1 cellular context compared by ENCODE assay signal in the genomic region with DNA sequence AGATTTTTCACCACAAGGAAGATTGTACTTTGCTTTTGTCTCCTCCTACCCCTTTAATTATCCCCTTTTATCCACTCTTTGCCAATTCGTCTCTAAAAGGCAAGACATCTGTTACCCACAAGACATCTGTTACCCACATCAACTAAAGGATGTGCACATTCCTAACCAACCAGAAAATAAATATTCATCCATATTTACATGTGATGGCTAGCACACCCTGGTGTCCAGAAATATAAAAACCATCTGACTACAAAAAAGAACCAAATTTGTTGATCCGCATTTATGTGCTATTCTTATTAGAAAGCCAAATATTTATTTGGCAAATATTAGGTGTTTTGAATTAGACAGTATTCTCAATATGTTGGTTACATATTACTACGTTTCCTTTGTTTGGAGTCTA.
TF ChIP-seq lines count a peak whose summit lies in the region.

No MANE protein-coding gene starts in this region.

TF ChIP-seq in GM23338, 12 proteins besides CTCF, POLR2A, EP300 and RAD21 (continued from another document):
- TF ChIP-seq, protein P1, sequence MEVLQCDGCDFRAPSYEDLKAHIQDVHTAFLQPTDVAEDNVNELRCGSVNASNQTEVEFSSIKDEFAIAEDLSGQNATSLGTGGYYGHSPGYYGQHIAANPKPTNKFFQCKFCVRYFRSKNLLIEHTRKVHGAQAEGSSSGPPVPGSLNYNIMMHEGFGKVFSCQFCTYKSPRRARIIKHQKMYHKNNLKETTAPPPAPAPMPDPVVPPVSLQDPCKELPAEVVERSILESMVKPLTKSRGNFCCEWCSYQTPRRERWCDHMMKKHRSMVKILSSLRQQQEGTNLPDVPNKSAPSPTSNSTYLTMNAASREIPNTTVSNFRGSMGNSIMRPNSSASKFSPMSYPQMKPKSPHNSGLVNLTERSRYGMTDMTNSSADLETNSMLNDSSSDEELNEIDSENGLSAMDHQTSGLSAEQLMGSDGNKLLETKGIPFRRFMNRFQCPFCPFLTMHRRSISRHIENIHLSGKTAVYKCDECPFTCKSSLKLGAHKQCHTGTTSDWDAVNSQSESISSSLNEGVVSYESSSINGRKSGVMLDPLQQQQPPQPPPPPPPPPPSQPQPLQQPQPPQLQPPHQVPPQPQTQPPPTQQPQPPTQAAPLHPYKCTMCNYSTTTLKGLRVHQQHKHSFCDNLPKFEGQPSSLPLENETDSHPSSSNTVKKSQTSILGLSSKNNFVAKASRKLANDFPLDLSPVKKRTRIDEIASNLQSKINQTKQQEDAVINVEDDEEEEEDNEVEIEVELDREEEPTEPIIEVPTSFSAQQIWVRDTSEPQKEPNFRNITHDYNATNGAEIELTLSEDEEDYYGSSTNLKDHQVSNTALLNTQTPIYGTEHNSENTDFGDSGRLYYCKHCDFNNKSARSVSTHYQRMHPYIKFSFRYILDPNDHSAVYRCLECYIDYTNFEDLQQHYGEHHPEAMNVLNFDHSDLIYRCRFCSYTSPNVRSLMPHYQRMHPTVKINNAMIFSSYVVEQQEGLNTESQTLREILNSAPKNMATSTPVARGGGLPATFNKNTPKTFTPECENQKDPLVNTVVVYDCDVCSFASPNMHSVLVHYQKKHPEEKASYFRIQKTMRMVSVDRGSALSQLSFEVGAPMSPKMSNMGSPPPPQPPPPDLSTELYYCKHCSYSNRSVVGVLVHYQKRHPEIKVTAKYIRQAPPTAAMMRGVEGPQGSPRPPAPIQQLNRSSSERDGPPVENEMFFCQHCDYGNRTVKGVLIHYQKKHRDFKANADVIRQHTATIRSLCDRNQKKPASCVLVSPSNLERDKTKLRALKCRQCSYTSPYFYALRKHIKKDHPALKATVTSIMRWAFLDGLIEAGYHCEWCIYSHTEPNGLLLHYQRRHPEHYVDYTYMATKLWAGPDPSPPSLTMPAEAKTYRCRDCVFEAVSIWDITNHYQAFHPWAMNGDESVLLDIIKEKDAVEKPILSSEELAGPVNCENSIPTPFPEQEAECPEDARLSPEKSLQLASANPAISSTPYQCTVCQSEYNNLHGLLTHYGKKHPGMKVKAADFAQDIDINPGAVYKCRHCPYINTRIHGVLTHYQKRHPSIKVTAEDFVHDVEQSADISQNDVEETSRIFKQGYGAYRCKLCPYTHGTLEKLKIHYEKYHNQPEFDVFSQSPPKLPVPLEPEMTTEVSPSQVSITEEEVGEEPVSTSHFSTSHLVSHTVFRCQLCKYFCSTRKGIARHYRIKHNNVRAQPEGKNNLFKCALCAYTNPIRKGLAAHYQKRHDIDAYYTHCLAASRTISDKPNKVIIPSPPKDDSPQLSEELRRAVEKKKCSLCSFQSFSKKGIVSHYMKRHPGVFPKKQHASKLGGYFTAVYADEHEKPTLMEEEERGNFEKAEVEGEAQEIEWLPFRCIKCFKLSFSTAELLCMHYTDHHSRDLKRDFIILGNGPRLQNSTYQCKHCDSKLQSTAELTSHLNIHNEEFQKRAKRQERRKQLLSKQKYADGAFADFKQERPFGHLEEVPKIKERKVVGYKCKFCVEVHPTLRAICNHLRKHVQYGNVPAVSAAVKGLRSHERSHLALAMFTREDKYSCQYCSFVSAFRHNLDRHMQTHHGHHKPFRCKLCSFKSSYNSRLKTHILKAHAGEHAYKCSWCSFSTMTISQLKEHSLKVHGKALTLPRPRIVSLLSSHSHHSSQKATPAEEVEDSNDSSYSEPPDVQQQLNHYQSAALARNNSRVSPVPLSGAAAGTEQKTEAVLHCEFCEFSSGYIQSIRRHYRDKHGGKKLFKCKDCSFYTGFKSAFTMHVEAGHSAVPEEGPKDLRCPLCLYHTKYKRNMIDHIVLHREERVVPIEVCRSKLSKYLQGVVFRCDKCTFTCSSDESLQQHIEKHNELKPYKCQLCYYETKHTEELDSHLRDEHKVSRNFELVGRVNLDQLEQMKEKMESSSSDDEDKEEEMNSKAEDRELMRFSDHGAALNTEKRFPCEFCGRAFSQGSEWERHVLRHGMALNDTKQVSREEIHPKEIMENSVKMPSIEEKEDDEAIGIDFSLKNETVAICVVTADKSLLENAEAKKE (CRISPR knock-in tag; IDR thresholded peaks at IDR 0.05) = no peak
TF ChIP-seq in GM23338: peak in this region for 0.
